ENCODE assay signal across 9 cellular contexts in the genomic region with DNA sequence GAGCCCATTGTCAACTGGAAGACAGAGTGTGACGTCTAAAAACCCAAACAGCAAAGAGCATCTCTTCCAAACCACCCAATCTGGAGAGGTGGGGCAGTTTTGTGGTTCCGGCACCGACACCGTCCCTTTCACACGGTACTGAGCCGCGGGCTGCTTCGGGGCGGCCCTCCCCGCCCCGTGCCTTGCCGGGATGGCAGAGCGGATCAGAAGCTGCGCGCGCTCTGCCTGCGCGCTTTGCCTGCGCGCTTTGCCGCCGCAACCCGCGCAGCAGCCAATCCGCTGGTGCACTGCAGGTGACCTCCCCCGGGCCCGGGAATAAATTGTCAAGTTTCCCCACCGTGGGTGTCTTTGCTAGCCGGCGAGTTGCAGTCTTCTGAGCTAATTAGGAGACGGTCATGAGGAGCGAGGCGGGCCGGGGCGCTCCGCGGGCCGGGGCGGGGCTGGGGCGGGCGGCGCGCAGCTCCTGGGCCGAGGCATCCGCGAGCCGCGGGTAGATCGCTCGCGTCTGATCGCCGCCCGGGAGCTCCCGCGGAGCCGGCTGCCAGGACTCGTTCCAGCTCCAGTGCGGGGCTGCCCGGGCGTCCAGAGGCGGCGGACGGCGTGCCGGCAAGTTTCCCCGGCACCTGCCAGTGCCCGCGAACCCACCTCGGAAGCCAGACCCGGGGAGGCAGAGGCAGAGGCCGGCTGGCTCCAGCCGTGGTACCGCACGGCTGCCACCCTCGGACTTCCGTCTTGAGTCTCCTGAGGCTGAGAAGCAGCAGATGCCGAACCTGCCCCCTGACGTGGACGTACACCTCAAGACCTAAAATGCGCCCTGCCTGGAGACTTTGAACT.
DNase-seq lines count a peak whose midpoint lies in the region; ATAC-seq, FAIRE-seq and TF ChIP-seq lines count a peak whose summit lies in the region.
"Had no signal": no experiment of that assay in that cellular context is flagged by ENCODE, and none has a peak within 500 bp of the region (broad histone marks: within the 10 kb centered on the region; RNA-seq: fewer than 3 reads in every experiment).

No MANE protein-coding gene starts in this region.

- TF ChIP-seq CTCF in BE2C (IDR thresholded peaks at IDR 0.05; ENCODE audit: low read depth, low read length) = no peak
- TF ChIP-seq CTCF in HEK293 (tag by site-specific recombination; IDR thresholded peaks at IDR 0.05) = no peak
- TF ChIP-seq CTCF in hepatocyte (IDR thresholded peaks at IDR 0.05; ENCODE audit: poor library complexity) = no peak
- no peak for TF ChIP-seq CTCF in gastrocnemius medialis (IDR thresholded peaks at IDR 0.05 in 4 of 5, conservative IDR thresholded peaks at IDR 0.05 in 1 of 5)
- no peak for TF ChIP-seq CTCF in Calu3 (IDR thresholded peaks at IDR 0.05; ENCODE audit: unreplicated experiment)

- no peaks in the 10 kb centered on the region for H3K9me2 ChIP-seq in hepatocyte (replicated peaks; ENCODE audit: insufficient read depth)

- peak overlapping the region; percentile 44 for H3K4me3 Mint-ChIP-seq in activated CD4-positive, alpha-beta memory T cell treated with anti-CD3 and anti-CD28 coated beads, Interleukin-2, amount 10 ng/mL, durations not matched to agents 7 days and 5 days
- H3K4me3 Mint-ChIP-seq in Calu3 (ENCODE audit: low read depth, unreplicated experiment) = no peak overlapping the region

- H3K4me3 ChIP-seq in BE2C (ENCODE audit: low read depth, low read length) = peak overlapping the region; percentile 55
- peak overlapping the region; percentile 62 for H3K4me3 ChIP-seq in HEK293 (ENCODE audit: low read depth, low read length)
- H3K4me3 ChIP-seq in hepatocyte = peak overlapping the region; percentile 41
- H3K4me3 ChIP-seq in gastrocnemius medialis = peak overlapping the region; percentile 37 to 47 (median 44)

- H3K27ac Mint-ChIP-seq in activated CD4-positive, alpha-beta memory T cell treated with anti-CD3 and anti-CD28 coated beads, Interleukin-2, amount 10 ng/mL, durations not matched to agents 7 days and 5 days = no peak overlapping the region
- H3K27ac Mint-ChIP-seq in Calu3 (ENCODE audit: unreplicated experiment) = no peak overlapping the region

- in situ Hi-C loops in gastrocnemius medialis (cut with MboI; ENCODE audit: low sequenced_read_pairs in 4 of 4) = no loop called here

- ATAC-seq in gastrocnemius medialis = peak in 1 of 2 donors; percentile 33

- H3K27me3 Mint-ChIP-seq in activated CD4-positive, alpha-beta memory T cell treated with anti-CD3 and anti-CD28 coated beads, Interleukin-2, amount 10 ng/mL, durations not matched to agents 7 days and 5 days = peaks cover 32% of the 10 kb centered on the region
- H3K27me3 Mint-ChIP-seq in Calu3 (ENCODE audit: unreplicated experiment) = no peaks in the 10 kb centered on the region

- H3K4me1 Mint-ChIP-seq in activated CD4-positive, alpha-beta memory T cell treated with anti-CD3 and anti-CD28 coated beads, Interleukin-2, amount 10 ng/mL, durations not matched to agents 7 days and 5 days = peaks cover 9% of the 10 kb centered on the region
- no peaks in the 10 kb centered on the region for H3K4me1 Mint-ChIP-seq in Calu3 (ENCODE audit: low read depth, unreplicated experiment)

- CTCF ChIA-PET in HEK293 (lab: Yijun Ruan, JAX) (interaction anchor here (0.7 to 0.8 kb wide), 2 partner anchors 89 to 104 kb away, joined by 3 to 4 read pairs; no protein-coding TSS in a partner anchor), Calu3 (lab: Charles Lee) (no interaction called here)
- CTCF ChIA-PET in activated CD4-positive, alpha-beta memory T cell treated with anti-CD3 and anti-CD28 coated beads, Interleukin-2, amount 10 ng/mL, durations not matched to agents 7 days and 5 days (lab: Charles Lee) = interaction anchor here (2.0 kb wide), 1 partner anchor 52 kb away, joined by 5 read pairs; no protein-coding TSS in a partner anchor

- peaks cover 3% of the 10 kb centered on the region for H3K9me3 Mint-ChIP-seq in activated CD4-positive, alpha-beta memory T cell treated with anti-CD3 and anti-CD28 coated beads, Interleukin-2, amount 10 ng/mL, durations not matched to agents 7 days and 5 days
- H3K9me3 Mint-ChIP-seq in Calu3 (ENCODE audit: low read depth, unreplicated experiment) = peaks cover 2% of the 10 kb centered on the region

- H3K36me3 ChIP-seq in BE2C (no peaks in the 10 kb centered on the region), HEK293 (ENCODE audit: control insufficient read depth in 2 of 2, insufficient read depth in 1 of 2, low read length in 2 of 2) (no peaks in the 10 kb centered on the region), hepatocyte (replicated peaks; ENCODE audit: insufficient read depth, low read depth) (no peaks in the 10 kb centered on the region), gastrocnemius medialis (no peaks in the 10 kb centered on the region)

- TF ChIP-seq POLR2A in gastrocnemius medialis (IDR thresholded peaks at IDR 0.05) = no peak

- no peaks in the 10 kb centered on the region for H3K36me3 Mint-ChIP-seq in activated CD4-positive, alpha-beta memory T cell treated with anti-CD3 and anti-CD28 coated beads, Interleukin-2, amount 10 ng/mL, durations not matched to agents 7 days and 5 days (ENCODE audit: low read depth)
- H3K36me3 Mint-ChIP-seq in Calu3 (ENCODE audit: insufficient read depth, unreplicated experiment) = no peaks in the 10 kb centered on the region

- no TSS peak for BruUV-seq in Calu3 (replicated peaks; lab: Mats Ljungman, UMichigan)

- 4% methylated on average over 52 of the region's 81 CpGs for WGBS in hepatocyte (ENCODE audit: low lambda C conversion rate, missing lambda C conversion rate)

- H3K4me2 ChIP-seq in hepatocyte = peak overlapping the region; percentile 95

- DNase-seq in BE2C = peak; percentile 40
- peak; percentile 18 for DNase-seq in activated CD4-positive, alpha-beta memory T cell treated with anti-CD3 and anti-CD28 coated beads, Interleukin-2, amount 10 ng/mL, durations not matched to agents 7 days and 5 days
- DNase-seq in hepatocyte (ENCODE audit: low spot score) = peak; percentile 36
- DNase-seq in gastrocnemius medialis = no peak
- no peak for DNase-seq in Calu3
- DNase-seq in COR-L47 (lab: John Stamatoyannopoulos, UW) = no peak
- DNase-seq in urothelium cell line (ENCODE audit: low spot score) = no peak

- no peaks in the 10 kb centered on the region for H3K9me3 ChIP-seq in BE2C
- no peaks in the 10 kb centered on the region for H3K9me3 ChIP-seq in HEK293 (ENCODE audit: control insufficient read depth, insufficient read depth, low read depth, low read length)
- H3K9me3 ChIP-seq in hepatocyte (ENCODE audit: low read depth) = no peaks in the 10 kb centered on the region
- H3K9me3 ChIP-seq in gastrocnemius medialis = no peaks in the 10 kb centered on the region

- no peaks in the 10 kb centered on the region for H4K20me1 ChIP-seq in hepatocyte (ENCODE audit: insufficient read depth, poor library complexity, severe bottlenecking)

- FAIRE-seq in urothelium cell line (lab: Jason Lieb, UNC) = no peak
- FAIRE-seq: GM18507 had no signal

- no peaks in the 10 kb centered on the region for H3K79me2 ChIP-seq in hepatocyte

- POLR2A ChIA-PET in HEK293 (lab: Yijun Ruan, JAX) = interaction anchor here (0.5 to 1.8 kb wide), 6 partner anchors 11 to 124 kb away, joined by 3 to 13 read pairs (median 4); no protein-coding TSS in a partner anchor
- POLR2A ChIA-PET in activated CD4-positive, alpha-beta memory T cell treated with anti-CD3 and anti-CD28 coated beads, Interleukin-2, amount 10 ng/mL, durations not matched to agents 7 days and 5 days (lab: Charles Lee) = interaction anchor here (0.6 to 1.2 kb wide), 2 partner anchors 103 to 182 kb away, joined by 3 read pairs; no protein-coding TSS in a partner anchor

- intact Hi-C loops in gastrocnemius medialis (cut with DNase I; ENCODE audit: low total_unique reads) (no loop called here), Calu3 (cut with micrococcal nuclease; ENCODE audit: unreplicated experiment) (no loop called here)

- peaks cover 24% of the 10 kb centered on the region for H3K27me3 ChIP-seq in BE2C
- peaks cover 31% of the 10 kb centered on the region for H3K27me3 ChIP-seq in hepatocyte
- peaks cover 3 to 15% (median 9%) of the 10 kb centered on the region in 3 donors for H3K27me3 ChIP-seq in gastrocnemius medialis

- H3K27ac ChIP-seq in HEK293 (ENCODE audit: extremely low read depth, low read depth, low read length) = peak overlapping the region; percentile 27; the same call in 1 of the 2 replicates
- no peak overlapping the region for H3K27ac ChIP-seq in hepatocyte
- no peak overlapping the region for H3K27ac ChIP-seq in gastrocnemius medialis

- H3K4me1 ChIP-seq in BE2C (no peaks in the 10 kb centered on the region; the same call in 1 of the 2 replicates), HEK293 (ENCODE audit: control insufficient read depth, insufficient read depth, low read length) (peaks cover 12% of the 10 kb centered on the region), hepatocyte (ENCODE audit: insufficient read depth) (peaks cover 16% of the 10 kb centered on the region), gastrocnemius medialis (no peaks in the 10 kb centered on the region)

- peak overlapping the region; percentile 43 for H2AFZ ChIP-seq in hepatocyte

TF ChIP-seq in HEK293, 187 proteins besides CTCF, POLR2A, EP300 and RAD21 (continues in another document):
- peak; percentile 56; the same call in 1 of the 2 replicates for TF ChIP-seq ZNF335 (tag by site-specific recombination; conservative IDR thresholded peaks at IDR 0.05)
- TF ChIP-seq ZNF175 (tag by site-specific recombination; IDR thresholded peaks at IDR 0.05) = no peak
- TF ChIP-seq, protein P1, sequence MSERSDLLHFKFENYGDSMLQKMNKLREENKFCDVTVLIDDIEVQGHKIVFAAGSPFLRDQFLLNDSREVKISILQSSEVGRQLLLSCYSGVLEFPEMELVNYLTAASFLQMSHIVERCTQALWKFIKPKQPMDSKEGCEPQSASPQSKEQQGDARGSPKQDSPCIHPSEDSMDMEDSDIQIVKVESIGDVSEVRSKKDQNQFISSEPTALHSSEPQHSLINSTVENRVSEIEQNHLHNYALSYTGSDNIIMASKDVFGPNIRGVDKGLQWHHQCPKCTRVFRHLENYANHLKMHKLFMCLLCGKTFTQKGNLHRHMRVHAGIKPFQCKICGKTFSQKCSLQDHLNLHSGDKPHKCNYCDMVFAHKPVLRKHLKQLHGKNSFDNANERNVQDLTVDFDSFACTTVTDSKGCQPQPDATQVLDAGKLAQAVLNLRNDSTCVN (tag by site-specific recombination; optimal IDR thresholded peaks at IDR 0.05) = peak; percentile 76
- TF ChIP-seq ZNF777 (tag by site-specific recombination; IDR thresholded peaks at IDR 0.05; ENCODE audit: borderline replicate concordance) = 0 out of 2 replicates have a peak, but pooled peaks have one; percentile 34
- no peak for TF ChIP-seq MZF1 (tag by site-specific recombination; IDR thresholded peaks at IDR 0.05; ENCODE audit: borderline replicate concordance)
- TF ChIP-seq SP7 (tag by site-specific recombination; IDR thresholded peaks at IDR 0.05) = peak; percentile 39; the same call in 1 of the 2 replicates
- TF ChIP-seq ZFHX2 (tag by site-specific recombination; conservative IDR thresholded peaks at IDR 0.05) = peak; percentile 35; the same call in 1 of the 2 replicates
- TF ChIP-seq ZNF529 (tag by site-specific recombination; IDR thresholded peaks at IDR 0.05; ENCODE audit: insufficient replicate concordance) = no peak
- peak; percentile 53 for TF ChIP-seq SP2 (tag by site-specific recombination; IDR thresholded peaks at IDR 0.05)

Comparison
In these comparisons a context has a peak if more than half of its experiments do, and no peak if none do; other contexts are left out.
1. DNase-seq: peak in BE2C (single experiment), activated CD4-positive, alpha-beta memory T cell treated with anti-CD3 and anti-CD28 coated beads, Interleukin-2, amount 10 ng/mL, durations not matched to agents 7 days and 5 days (single experiment) and hepatocyte (single experiment); none in gastrocnemius medialis (0 of 2), Calu3 (single experiment), COR-L47 (single experiment) and urothelium cell line (single experiment).
2. Peak in every context shown above with its lines, with median percentiles within 50 percentile points of each other: H3K4me3 ChIP-seq.